26 cellular contexts compared by ENCODE assay signal in the genomic region with DNA sequence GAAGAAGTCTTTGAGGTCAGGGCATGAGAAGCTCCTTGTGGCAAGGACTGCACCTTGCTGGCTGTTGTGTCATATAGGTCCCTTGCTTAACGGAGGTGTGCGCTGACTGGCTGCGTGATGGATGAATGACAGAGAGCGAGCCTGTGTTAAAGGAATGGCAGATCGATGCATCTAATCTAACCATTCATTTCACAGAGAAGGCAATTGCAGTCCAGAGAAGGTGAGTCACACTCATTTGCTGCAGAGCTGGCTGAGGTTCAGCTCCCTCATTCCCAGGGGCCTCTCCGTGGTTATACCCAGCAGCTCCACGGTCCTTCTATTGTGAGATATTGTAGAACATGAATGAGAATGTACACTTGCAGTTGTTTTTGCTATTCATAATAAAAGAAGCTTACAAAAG.
DNase-seq lines count a peak whose midpoint lies in the region; ATAC-seq and TF ChIP-seq lines count a peak whose summit lies in the region.
"Had no signal": no experiment of that assay in that cellular context is flagged by ENCODE, and none has a peak within 500 bp of the region (broad histone marks: within the 10 kb centered on the region; RNA-seq: fewer than 3 reads in every experiment).

No MANE protein-coding gene starts in this region.

- peaks cover 12% of the 10 kb centered on the region for H3K27me3 ChIP-seq in left ventricle myocardium inferior (ENCODE audit: low read depth)
- H3K27me3 ChIP-seq: heart left ventricle, tibial nerve had no signal

- no peak overlapping the region for H3K4me3 ChIP-seq in left ventricle myocardium inferior
- H3K4me3 ChIP-seq: heart left ventricle, K562, tibial nerve had no signal

- H3K36me3 ChIP-seq in left ventricle myocardium inferior, result no peaks in the 10 kb centered on the region
- H3K36me3 ChIP-seq: heart left ventricle, tibial nerve had no signal

- H3K4me1 ChIP-seq in left ventricle myocardium inferior, result peaks cover 11% of the 10 kb centered on the region
- H3K4me1 ChIP-seq: tibial nerve had no signal

- no peak for TF ChIP-seq CTCF in left ventricle myocardium inferior (IDR thresholded peaks at IDR 0.05; ENCODE audit: borderline replicate concordance)

- intact Hi-C loops in left ventricle myocardium inferior (cut with micrococcal nuclease), result no loop called here

- H3K9me3 ChIP-seq in left ventricle myocardium inferior (replicated peaks), result no peaks in the 10 kb centered on the region
- H3K9me3 ChIP-seq: heart left ventricle, tibial nerve had no signal

- no peak for ATAC-seq in HG03460 (IDR thresholded peaks at IDR 0.05; ENCODE audit: unreplicated experiment)
- ATAC-seq: activated T-cell treated with anti-CD3 and anti-CD28 coated beads, Interleukin-2, amount 50 U/mL, for 72 hours; CD8-positive, alpha-beta T cell; heart left ventricle; K562; sciatic nerve; stimulated activated naive CD8-positive, alpha-beta T cell treated with anti-CD3 and anti-CD28 coated beads, Interleukin-15, amount 100 ng/mL, for 72 hours; T-helper 17 cell had no signal

- no peak overlapping the region for H3K27ac ChIP-seq in left ventricle myocardium inferior (replicated peaks)
- H3K27ac ChIP-seq: heart left ventricle, tibial nerve, VCaP had no signal

- DNase-seq in AG08396 (ENCODE audit: low spot score) (peak; percentile 17), GM04503 (ENCODE audit: low read depth) (peak; percentile 3), NCI-H69 (lab: John Stamatoyannopoulos, UW) (peak; percentile 12), fibroblast of peridontal ligament (ENCODE audit: extremely low read depth) (peak; percentile 51), left ventricle myocardium inferior (no peak), T-helper 2 cell (no peak)
- DNase-seq in activated CD4-positive, CD25-positive, alpha-beta regulatory T cell (lab: John Stamatoyannopoulos, UW), result no peak
- DNase-seq: activated CD4-positive, alpha-beta T cell treated with anti-CD3 and anti-CD28 coated beads, Interleukin-2, amount 10 ng/mL, durations not matched to agents 24 days and 14 days; activated naive CD4-positive, alpha-beta T cell treated with anti-CD3 and anti-CD28 coated beads for 36 hours; activated T-cell treated with anti-CD3 and anti-CD28 coated beads, Interleukin-2, amount 50 U/mL, for 72 hours; amygdala; CD8-positive, alpha-beta T cell; dermis blood vessel endothelial cell; DMS53; H9; heart left ventricle; kidney glomerular epithelial cell; mammary epithelial cell; RPMI8226; stimulated activated naive CD8-positive, alpha-beta T cell treated with anti-CD3 and anti-CD28 coated beads, Interleukin-15, amount 100 ng/mL, for 72 hours; T-helper 17 cell had no signal

Comparison
In these comparisons a context has a peak if more than half of its experiments do, and no peak if none do; other contexts are left out.
1. DNase-seq: peak in AG08396 (single experiment), GM04503 (single experiment), NCI-H69 (single experiment) and fibroblast of peridontal ligament (single experiment); none in left ventricle myocardium inferior (single experiment), activated CD4-positive, CD25-positive, alpha-beta regulatory T cell (0 of 4) and T-helper 2 cell (0 of 5).